In the genomic region with DNA sequence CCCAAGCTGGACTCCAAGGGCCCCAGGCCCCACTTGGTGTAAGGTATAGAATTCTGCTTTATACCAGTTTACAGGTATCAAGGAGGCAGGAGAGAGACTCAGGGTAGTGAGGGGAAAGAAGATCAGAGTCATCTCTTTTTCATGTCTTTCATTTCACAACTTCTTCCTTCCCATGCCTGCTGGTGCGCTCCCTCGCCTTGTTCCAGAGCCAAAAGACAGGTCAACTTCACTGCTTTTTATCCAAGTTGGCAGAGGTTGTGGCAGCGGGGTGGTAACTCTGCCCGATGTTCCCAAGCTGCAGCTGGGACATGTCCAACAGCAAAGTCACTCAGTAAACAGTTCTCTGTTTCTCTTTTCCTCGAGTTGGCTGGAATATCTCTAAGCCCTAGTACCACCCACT, we compare ENCODE assay signal across 12 cellular contexts.
DNase-seq lines count a peak whose midpoint lies in the region; ATAC-seq and TF ChIP-seq lines count a peak whose summit lies in the region.
"Had no signal": no experiment of that assay in that cellular context is flagged by ENCODE, and none has a peak within 500 bp of the region (broad histone marks: within the 10 kb centered on the region; RNA-seq: fewer than 3 reads in every experiment).

No MANE protein-coding gene starts in this region.

- H3K36me3 ChIP-seq in liver (ENCODE audit: control insufficient read depth in 4 of 4, insufficient read depth in 3 of 4, low read depth in 1 of 4, low read length in 3 of 4) (no peaks in the 10 kb centered on the region), stomach (no peaks in the 10 kb centered on the region)
- H3K36me3 ChIP-seq: upper lobe of left lung had no signal

- peak; percentile 17 for DNase-seq in NCI-H2196 treated with DMSO at 0.1 percent for 48 hours (lab: John Stamatoyannopoulos, UW; ENCODE audit: unreplicated experiment)
- DNase-seq in stomach: peak; percentile 76
- no peak for DNase-seq in NCI-H345 treated with DMSO at 0.1 percent for 48 hours (lab: John Stamatoyannopoulos, UW; ENCODE audit: unreplicated experiment)
- DNase-seq in effector CD8-positive, alpha-beta T cell (lab: John Stamatoyannopoulos, UW): no peak
- DNase-seq in stimulated activated CD4-positive, alpha-beta T cell treated with anti-CD3 and anti-CD28 coated beads, Interleukin-2, amount 100 ng/mL, for 48 hours: no peak
- DNase-seq: CD8-positive, alpha-beta T cell; kidney glomerular epithelial cell; MV-4-11 had no signal

- H3K4me1 ChIP-seq in liver (ENCODE audit: control insufficient read depth in 4 of 4, insufficient read depth in 4 of 4, low read length in 3 of 4) (peaks cover 6 to 21% (median 13%) of the 10 kb centered on the region in 4 donors), stomach (peaks cover 7 to 30% (median 17%) of the 10 kb centered on the region in 4 donors)

- H3K27me3 ChIP-seq in liver (ENCODE audit: control insufficient read depth in 4 of 4, insufficient read depth in 4 of 4, low read length in 3 of 4) (no peaks in the 10 kb centered on the region), stomach (no peaks in the 10 kb centered on the region)
- H3K27me3 ChIP-seq: upper lobe of left lung had no signal

- intact Hi-C loops in dendritic cell treated with granulocyte-macrophage colony-stimulating factor and Interleukin-4, amounts not matched to agents 40 ng/mL and 50 ng/mL, for 4 days (cut with micrococcal nuclease): no loop called here
- intact Hi-C loops in stomach (cut with DNase I; ENCODE audit: low total_unique reads): no loop called here

- TF ChIP-seq POLR2A in stomach (IDR thresholded peaks at IDR 0.05): no peak

- TF ChIP-seq CTCF in liver (IDR thresholded peaks at IDR 0.05; ENCODE audit: low read depth, low read length, missing input control): no peak
- no peak for TF ChIP-seq CTCF in stomach (IDR thresholded peaks at IDR 0.05)

- TF ChIP-seq EP300 in stomach (IDR thresholded peaks at IDR 0.05): no peak

- peaks cover 2% of the 10 kb centered on the region for H3K27me3 Mint-ChIP-seq in dendritic cell treated with granulocyte-macrophage colony-stimulating factor and Interleukin-4, amounts not matched to agents 40 ng/mL and 50 ng/mL, for 4 days

- H3K4me3 Mint-ChIP-seq in dendritic cell treated with granulocyte-macrophage colony-stimulating factor and Interleukin-4, amounts not matched to agents 40 ng/mL and 50 ng/mL, for 4 days: no peak overlapping the region
- H3K4me3 Mint-ChIP-seq: CD8-positive, alpha-beta T cell had no signal

- no peak overlapping the region for H3K4me3 ChIP-seq in liver (ENCODE audit: low read depth in 1 of 3, low read length in 3 of 3)
- H3K4me3 ChIP-seq in stomach: no peak overlapping the region
- H3K4me3 ChIP-seq: upper lobe of left lung had no signal

- 20% methylated on average over 5 of the region's 5 CpGs for WGBS in liver
- 0 to 30% (median 15%) methylated on average over 5 of the region's 5 CpGs for WGBS in stomach, 5 donors

- TF ChIP-seq RAD21 in liver (IDR thresholded peaks at IDR 0.05): peak; percentile 42 to 64

- peaks cover 7% of the 10 kb centered on the region for H3K36me3 Mint-ChIP-seq in dendritic cell treated with granulocyte-macrophage colony-stimulating factor and Interleukin-4, amounts not matched to agents 40 ng/mL and 50 ng/mL, for 4 days (ENCODE audit: low read depth)
- H3K36me3 Mint-ChIP-seq: CD8-positive, alpha-beta T cell had no signal

- peak overlapping the region; percentile 2 for H3K27ac Mint-ChIP-seq in dendritic cell treated with granulocyte-macrophage colony-stimulating factor and Interleukin-4, amounts not matched to agents 40 ng/mL and 50 ng/mL, for 4 days
- H3K27ac Mint-ChIP-seq: CD8-positive, alpha-beta T cell had no signal

- no peak overlapping the region for H3K9ac ChIP-seq in liver (ENCODE audit: low read depth in 1 of 2, low read length in 2 of 2)

- H3K27ac ChIP-seq in liver (ENCODE audit: low read depth in 1 of 2, low read length in 2 of 2) (peak overlapping the region; percentile 36 to 48), stomach (peak overlapping the region in 4 of 5 donors; percentile 31 to 70 (median 56))

- ATAC-seq in HG03521 (IDR thresholded peaks at IDR 0.05; ENCODE audit: unreplicated experiment): no peak
- ATAC-seq: CD8-positive, alpha-beta T cell had no signal

- peaks cover 11% of the 10 kb centered on the region for H3K9me3 Mint-ChIP-seq in dendritic cell treated with granulocyte-macrophage colony-stimulating factor and Interleukin-4, amounts not matched to agents 40 ng/mL and 50 ng/mL, for 4 days
- H3K9me3 Mint-ChIP-seq: CD8-positive, alpha-beta T cell had no signal

- H3K9me3 ChIP-seq in liver (ENCODE audit: control insufficient read depth in 4 of 4, low read length in 3 of 4) (no peaks in the 10 kb centered on the region), stomach (no peaks in the 10 kb centered on the region)
- H3K9me3 ChIP-seq: upper lobe of left lung had no signal

- H3K4me1 Mint-ChIP-seq in dendritic cell treated with granulocyte-macrophage colony-stimulating factor and Interleukin-4, amounts not matched to agents 40 ng/mL and 50 ng/mL, for 4 days (ENCODE audit: low read depth): peaks cover 35% of the 10 kb centered on the region

TF ChIP-seq in liver, 16 proteins besides CTCF, POLR2A, EP300 and RAD21:
- TF ChIP-seq SP1 (IDR thresholded peaks at IDR 0.05) (peak; percentile 72), NR2F2 (IDR thresholded peaks at IDR 0.05) (peak; percentile 30), FOXA1 (IDR thresholded peaks at IDR 0.05) (peak; percentile 83), FOXA2 (IDR thresholded peaks at IDR 0.05) (peak; percentile 79), TAF1 (conservative IDR thresholded peaks at IDR 0.05) (no peak), GABPA (IDR thresholded peaks at IDR 0.05 in 1 of 2, conservative IDR thresholded peaks at IDR 0.05 in 1 of 2) (no peak), RXRA (IDR thresholded peaks at IDR 0.05) (peak; percentile 76 to 84), JUND (IDR thresholded peaks at IDR 0.05) (peak; percentile 76 to 79), HNF4A (conservative IDR thresholded peaks at IDR 0.05) (peak; percentile 65 to 78), EGR1 (IDR thresholded peaks at IDR 0.05; ENCODE audit: low read depth in 2 of 2) (peak in 1 of 2 donors; percentile 68), REST (IDR thresholded peaks at IDR 0.05) (peak; percentile 55), YY1 (IDR thresholded peaks at IDR 0.05) (peak; percentile 84), HNF4G (IDR thresholded peaks at IDR 0.05) (no peak), ATF3 (IDR thresholded peaks at IDR 0.05) (no peak)
- TF ChIP-seq, protein P1, sequence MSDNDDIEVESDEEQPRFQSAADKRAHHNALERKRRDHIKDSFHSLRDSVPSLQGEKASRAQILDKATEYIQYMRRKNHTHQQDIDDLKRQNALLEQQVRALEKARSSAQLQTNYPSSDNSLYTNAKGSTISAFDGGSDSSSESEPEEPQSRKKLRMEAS (IDR thresholded peaks at IDR 0.05): peak; percentile 74
- TF ChIP-seq, protein P2, sequence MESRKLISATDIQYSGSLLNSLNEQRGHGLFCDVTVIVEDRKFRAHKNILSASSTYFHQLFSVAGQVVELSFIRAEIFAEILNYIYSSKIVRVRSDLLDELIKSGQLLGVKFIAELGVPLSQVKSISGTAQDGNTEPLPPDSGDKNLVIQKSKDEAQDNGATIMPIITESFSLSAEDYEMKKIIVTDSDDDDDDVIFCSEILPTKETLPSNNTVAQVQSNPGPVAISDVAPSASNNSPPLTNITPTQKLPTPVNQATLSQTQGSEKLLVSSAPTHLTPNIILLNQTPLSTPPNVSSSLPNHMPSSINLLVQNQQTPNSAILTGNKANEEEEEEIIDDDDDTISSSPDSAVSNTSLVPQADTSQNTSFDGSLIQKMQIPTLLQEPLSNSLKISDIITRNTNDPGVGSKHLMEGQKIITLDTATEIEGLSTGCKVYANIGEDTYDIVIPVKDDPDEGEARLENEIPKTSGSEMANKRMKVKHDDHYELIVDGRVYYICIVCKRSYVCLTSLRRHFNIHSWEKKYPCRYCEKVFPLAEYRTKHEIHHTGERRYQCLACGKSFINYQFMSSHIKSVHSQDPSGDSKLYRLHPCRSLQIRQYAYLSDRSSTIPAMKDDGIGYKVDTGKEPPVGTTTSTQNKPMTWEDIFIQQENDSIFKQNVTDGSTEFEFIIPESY (IDR thresholded peaks at IDR 0.05): peak; percentile 84
TF ChIP-seq in liver: peak in this region for 12.

Comparison
In these comparisons a context has a peak if more than half of its experiments do, and no peak if none do; other contexts are left out.
1. DNase-seq: peak in NCI-H2196 treated with DMSO at 0.1 percent for 48 hours (single experiment) and stomach (single experiment); none in NCI-H345 treated with DMSO at 0.1 percent for 48 hours (single experiment), effector CD8-positive, alpha-beta T cell (single experiment) and stimulated activated CD4-positive, alpha-beta T cell treated with anti-CD3 and anti-CD28 coated beads, Interleukin-2, amount 100 ng/mL, for 48 hours (0 of 2).